16 cellular contexts compared by ENCODE assay signal in the genomic region with DNA sequence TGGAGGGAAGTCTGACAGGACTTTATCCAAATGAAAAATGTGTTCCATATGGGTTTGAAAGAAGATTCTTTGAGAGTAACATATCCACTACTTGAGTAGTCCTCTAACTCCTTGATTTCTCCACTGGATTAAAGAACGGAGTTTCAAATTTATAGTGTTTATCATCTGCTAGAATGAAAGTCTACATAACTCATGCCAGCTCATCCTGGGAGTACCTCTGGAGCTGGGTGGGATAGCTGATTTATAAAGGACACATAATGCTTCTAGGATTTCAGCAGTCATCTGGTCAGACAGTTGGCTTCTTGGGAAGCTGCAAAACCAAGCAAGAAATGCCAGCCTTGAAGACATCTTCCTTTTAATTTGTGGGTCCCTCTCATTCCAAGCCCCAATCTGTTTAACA. TPM values are rescaled to one million over a fixed set of nuclear protein-coding genes. Genes with fewer than 3 reads are reported as not detected.
DNase-seq lines count a peak whose midpoint lies in the region; ATAC-seq and TF ChIP-seq lines count a peak whose summit lies in the region.
"Had no signal": no experiment of that assay in that cellular context is flagged by ENCODE, and none has a peak within 500 bp of the region (broad histone marks: within the 10 kb centered on the region; RNA-seq: fewer than 3 reads in every experiment).

No MANE protein-coding gene starts in this region.

- in situ Hi-C loops in gastrocnemius medialis (cut with MboI; ENCODE audit: low sequenced_read_pairs in 4 of 4): loop anchor here in 2 of 4 donors (10.0 to 25.0 kb wide), 2 partner anchors 211 to 219 kb away; no protein-coding TSS in a partner anchor

- intact Hi-C loops in gastrocnemius medialis (cut with DNase I; ENCODE audit: low total_unique reads): loop anchor here (5.0 kb wide), 3 partner anchors 156 to 254 kb away; partner anchors contain the start of genes FAM114A2, MFAP3 and SAP30L

- H4K20me1 ChIP-seq in Loucy (ENCODE audit: insufficient read depth, low read length, poor library complexity, severe bottlenecking): no peaks in the 10 kb centered on the region

- H3K36me3 Mint-ChIP-seq in nephron (ENCODE audit: low read depth): no peaks in the 10 kb centered on the region

- H3K27me3 ChIP-seq in Loucy (ENCODE audit: insufficient read depth, low read length, poor library complexity, severe bottlenecking) (no peaks in the 10 kb centered on the region), gastrocnemius medialis (no peaks in the 10 kb centered on the region)

- TF ChIP-seq POLR2A in gastrocnemius medialis (IDR thresholded peaks at IDR 0.05): no peak

- TF ChIP-seq CTCF in Loucy (conservative IDR thresholded peaks at IDR 0.05; ENCODE audit: low read length) (no peak), nephron (IDR thresholded peaks at IDR 0.05; ENCODE audit: unreplicated experiment in 3 of 3) (no peak), gastrocnemius medialis (IDR thresholded peaks at IDR 0.05 in 4 of 5, conservative IDR thresholded peaks at IDR 0.05 in 1 of 5) (no peak)

- H3K27me3 Mint-ChIP-seq in nephron (ENCODE audit: low read depth): peaks cover 17% of the 10 kb centered on the region
- H3K27me3 Mint-ChIP-seq: IgD-negative memory B cell had no signal

- peaks cover 31% of the 10 kb centered on the region for H3K79me2 ChIP-seq in Loucy (ENCODE audit: insufficient read depth, low read length)

- H3F3A ChIP-seq in Loucy (ENCODE audit: low read depth): no peaks in the 10 kb centered on the region

- peak; percentile 27 for DNase-seq in AG08395 (ENCODE audit: low spot score)
- DNase-seq in gastrocnemius medialis: no peak
- no peak for DNase-seq in activated T-cell treated with anti-CD3 and anti-CD28 coated beads for 4 hours
- no peak for DNase-seq in germinal center (ENCODE audit: low spot score)
- DNase-seq: Caco-2, NCI-H1930, NCI-H510A, SHP77 had no signal

- H3K9ac ChIP-seq in Loucy (ENCODE audit: low read depth, low read length, poor library complexity, severe bottlenecking): no peak overlapping the region

- H3K4me3 ChIP-seq in Loucy (ENCODE audit: low read length, poor library complexity, severe bottlenecking) (no peak overlapping the region), gastrocnemius medialis (no peak overlapping the region)

- peak overlapping the region in 2 of 3 experiments; percentile 90 to 93 for H3K4me3 Mint-ChIP-seq in nephron
- H3K4me3 Mint-ChIP-seq: T-helper 1 cell treated with Interleukin-12 subunit alpha and Interleukin-12 subunit beta and Interleukin-4 antibody, amounts not matched to agents 30 μg/mL and 1 μg/mL, for 36 hours; WTC11 had no signal

- ATAC-seq in gastrocnemius medialis: no peak
- no peak for ATAC-seq in GM21825 (IDR thresholded peaks at IDR 0.05; ENCODE audit: unreplicated experiment)

- H3K27ac Mint-ChIP-seq in nephron: peak overlapping the region; percentile 85 to 96 (median 86)
- H3K27ac Mint-ChIP-seq: activated T-helper 1 cell treated with anti-CD3 and anti-CD28 coated beads, Interleukin-12 subunit alpha, Interleukin-12 subunit beta, Interleukin-2, Interleukin-4 antibody, amounts not matched to agents 30 ng/mL and 10 ng/mL and 1 ng/mL, durations not matched to agents 14 hours and 24 hours and 36 hours; T-helper 1 cell treated with Interleukin-12 subunit alpha and Interleukin-12 subunit beta and Interleukin-4 antibody, amounts not matched to agents 30 μg/mL and 1 μg/mL, for 36 hours had no signal

- no peak overlapping the region for H2AFZ ChIP-seq in Loucy (ENCODE audit: low read length)

- peak overlapping the region; percentile 51 for H3K27ac ChIP-seq in cingulate gyrus (ENCODE audit: low read depth, low read length)
- no peak overlapping the region for H3K27ac ChIP-seq in gastrocnemius medialis

- H3K36me3 ChIP-seq in Loucy (ENCODE audit: insufficient read depth, low read length) (no peaks in the 10 kb centered on the region), gastrocnemius medialis (no peaks in the 10 kb centered on the region)

- peak overlapping the region; percentile 76 for H3K4me2 ChIP-seq in Loucy (ENCODE audit: low read depth, low read length, poor library complexity, severe bottlenecking)

- H3K4me1 ChIP-seq in Loucy (ENCODE audit: insufficient read depth, low read length, poor library complexity, severe bottlenecking) (peaks cover 33% of the 10 kb centered on the region), gastrocnemius medialis (peaks cover 33 to 37% of the 10 kb centered on the region in 2 donors)

- no peaks in the 10 kb centered on the region for H3K9me2 ChIP-seq in Loucy (replicated peaks; ENCODE audit: low read depth, low read length)

- peaks cover 65% of the 10 kb centered on the region for H3K4me1 Mint-ChIP-seq in nephron

- H3K9me3 ChIP-seq in Loucy (ENCODE audit: insufficient read depth, low read depth, low read length) (no peaks in the 10 kb centered on the region), gastrocnemius medialis (no peaks in the 10 kb centered on the region)
- H3K9me3 ChIP-seq: Caco-2 had no signal

- no peaks in the 10 kb centered on the region for H3K9me3 Mint-ChIP-seq in nephron
- H3K9me3 Mint-ChIP-seq: activated T-helper 1 cell treated with anti-CD3 and anti-CD28 coated beads, Interleukin-12 subunit alpha, Interleukin-12 subunit beta, Interleukin-2, Interleukin-4 antibody, amounts not matched to agents 30 ng/mL and 10 ng/mL and 1 ng/mL, durations not matched to agents 14 hours and 24 hours and 36 hours; IgD-negative memory B cell; T-helper 1 cell treated with Interleukin-12 subunit alpha and Interleukin-12 subunit beta and Interleukin-4 antibody, amounts not matched to agents 30 μg/mL and 1 μg/mL, for 36 hours; WTC11 had no signal

RNA-seq across cellular contexts. Expression of gene GALNT10, which starts 3.1 kb away (rescaled TPM):
- total RNA-seq in gastrocnemius medialis: 1 to 10 TPM; 6.1 to 9.9 (median 6.4) TPM
